In the genomic region with DNA sequence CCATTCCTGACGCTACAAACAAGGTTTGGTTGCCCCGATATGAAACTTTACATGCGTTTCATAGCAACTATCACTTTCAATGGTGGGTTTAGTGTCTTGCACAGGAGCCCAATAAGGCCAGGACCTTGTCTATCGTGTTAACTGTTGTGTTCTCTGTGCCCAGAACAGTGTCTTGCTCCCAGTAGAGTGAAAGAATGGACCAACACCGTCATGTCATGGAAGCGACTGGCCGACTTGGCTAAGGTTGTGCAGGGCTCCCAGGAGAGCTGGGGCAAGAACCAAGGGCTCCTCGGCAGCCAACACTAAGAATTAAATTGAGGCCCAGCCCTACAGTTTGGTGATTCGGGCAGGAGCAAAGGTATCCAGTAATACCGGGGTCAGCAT, we compare ENCODE assay signal across 8 cellular contexts.
DNase-seq lines count a peak whose midpoint lies in the region; ATAC-seq and TF ChIP-seq lines count a peak whose summit lies in the region.

No MANE protein-coding gene starts in this region.

- no peaks in the 10 kb centered on the region for H3K9me3 ChIP-seq in adipocyte (ENCODE audit: control insufficient read depth, low read length)
- no peaks in the 10 kb centered on the region for H3K9me3 ChIP-seq in iPS-18a (ENCODE audit: control insufficient read depth, low read depth, low read length)

- no peaks in the 10 kb centered on the region for H3K27me3 ChIP-seq in adipocyte (replicated peaks; ENCODE audit: control insufficient read depth, insufficient read depth, low read length)
- peaks cover 26% of the 10 kb centered on the region for H3K27me3 ChIP-seq in iPS-18a (ENCODE audit: control insufficient read depth, insufficient read depth, low read length)

- no peak overlapping the region for H3K27ac ChIP-seq in iPS-18a (ENCODE audit: low read length)

- H3K4me1 Mint-ChIP-seq in stimulated activated effector memory CD8-positive, alpha-beta T cell treated with anti-CD3 and anti-CD28 coated beads, Interleukin-12 subunit alpha, Interleukin-12 subunit beta, amount 100 ng/mL, for 72 hours = peaks cover 10% of the 10 kb centered on the region

- peak; percentile 5 for ATAC-seq in stimulated activated effector memory CD8-positive, alpha-beta T cell treated with anti-CD3 and anti-CD28 coated beads, Interleukin-12 subunit alpha, Interleukin-12 subunit beta, amount 100 ng/mL, for 72 hours
- no peak for ATAC-seq in HG02642 (IDR thresholded peaks at IDR 0.05; ENCODE audit: poor library complexity, unreplicated experiment)
- ATAC-seq in HG03565 (IDR thresholded peaks at IDR 0.05; ENCODE audit: unreplicated experiment) = no peak

- no peak overlapping the region for H3K27ac Mint-ChIP-seq in stimulated activated effector memory CD8-positive, alpha-beta T cell treated with anti-CD3 and anti-CD28 coated beads, Interleukin-12 subunit alpha, Interleukin-12 subunit beta, amount 100 ng/mL, for 72 hours

- no peaks in the 10 kb centered on the region for H3K36me3 Mint-ChIP-seq in stimulated activated effector memory CD8-positive, alpha-beta T cell treated with anti-CD3 and anti-CD28 coated beads, Interleukin-12 subunit alpha, Interleukin-12 subunit beta, amount 100 ng/mL, for 72 hours

- TF ChIP-seq CTCF in HFF-Myc (IDR thresholded peaks at IDR 0.05; ENCODE audit: low read depth, low read length, missing control alignments) = no peak

- peak overlapping the region; percentile 66 for H3K4me3 Mint-ChIP-seq in stimulated activated effector memory CD8-positive, alpha-beta T cell treated with anti-CD3 and anti-CD28 coated beads, Interleukin-12 subunit alpha, Interleukin-12 subunit beta, amount 100 ng/mL, for 72 hours

- peak overlapping the region; percentile 40 for H3K4me3 ChIP-seq in HFF-Myc (replicated peaks; ENCODE audit: low read depth, low read length)
- peak overlapping the region; percentile 79 for H3K4me3 ChIP-seq in adipocyte (ENCODE audit: low read length)
- H3K4me3 ChIP-seq in iPS-18a (ENCODE audit: low read length) = peak overlapping the region; percentile 61

- H3K4me1 ChIP-seq in adipocyte (ENCODE audit: control insufficient read depth, insufficient read depth, low read length) (peaks cover 24% of the 10 kb centered on the region), iPS-18a (ENCODE audit: control insufficient read depth, low read depth, low read length) (peaks cover 14% of the 10 kb centered on the region)

- no peaks in the 10 kb centered on the region for H3K9me3 Mint-ChIP-seq in stimulated activated effector memory CD8-positive, alpha-beta T cell treated with anti-CD3 and anti-CD28 coated beads, Interleukin-12 subunit alpha, Interleukin-12 subunit beta, amount 100 ng/mL, for 72 hours

- H3K9ac ChIP-seq in adipocyte (ENCODE audit: low read length) (peak overlapping the region; percentile 68), iPS-18a (ENCODE audit: low read length) (no peak overlapping the region)

- H3K36me3 ChIP-seq in adipocyte (ENCODE audit: control insufficient read depth, insufficient read depth, low read length, severe bottlenecking) (no peaks in the 10 kb centered on the region), iPS-18a (ENCODE audit: control insufficient read depth, low read depth, low read length) (no peaks in the 10 kb centered on the region)

- DNase-seq in HFF-Myc (ENCODE audit: extremely low read depth, low read depth) = no peak
- DNase-seq in adipocyte (ENCODE audit: low read depth) = no peak
- DNase-seq in stimulated activated effector memory CD8-positive, alpha-beta T cell treated with anti-CD3 and anti-CD28 coated beads, Interleukin-12 subunit alpha, Interleukin-12 subunit beta, amount 100 ng/mL, for 72 hours (ENCODE audit: low spot score in 2 of 2) = no peak
- no peak for DNase-seq in DMS79 (lab: John Stamatoyannopoulos, UW)
- no peak for DNase-seq in CD1c-positive myeloid dendritic cell (ENCODE audit: extremely low spot score)
